In the genomic region with DNA sequence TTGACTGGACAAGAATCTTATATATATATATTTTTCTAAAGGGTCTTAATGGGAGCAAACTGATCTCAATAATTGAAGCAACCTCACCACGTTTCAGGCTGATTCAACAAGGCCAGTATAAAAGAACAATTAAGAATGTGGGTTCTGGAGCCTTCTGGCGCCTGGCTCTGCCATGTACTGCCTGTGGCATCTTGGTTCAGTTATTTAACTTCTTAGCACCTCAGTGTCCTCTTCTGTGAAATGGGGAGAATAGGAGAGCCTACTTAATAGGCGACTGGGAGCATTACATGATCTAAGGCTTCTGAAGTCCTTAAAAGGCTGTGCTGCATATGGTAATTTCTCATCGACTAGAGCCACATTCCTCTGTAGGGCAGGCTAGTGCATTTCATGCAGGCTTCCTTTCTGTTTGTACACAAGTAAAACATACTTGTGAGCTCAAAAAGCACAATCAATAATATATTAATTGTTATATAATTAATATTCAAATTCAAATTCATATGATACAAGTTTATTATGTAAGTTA, we compare ENCODE assay signal across 20 cellular contexts.
DNase-seq lines count a peak whose midpoint lies in the region; ATAC-seq and TF ChIP-seq lines count a peak whose summit lies in the region.
"Had no signal": no experiment of that assay in that cellular context is flagged by ENCODE, and none has a peak within 500 bp of the region (broad histone marks: within the 10 kb centered on the region; RNA-seq: fewer than 3 reads in every experiment).

No MANE protein-coding gene starts in this region.

- no peaks in the 10 kb centered on the region for H3K36me3 Mint-ChIP-seq in GM23338 (ENCODE audit: low read depth)
- H3K36me3 Mint-ChIP-seq in glutamatergic neuron (ENCODE audit: unreplicated experiment): no peaks in the 10 kb centered on the region
- H3K36me3 Mint-ChIP-seq: CD4-positive, alpha-beta memory T cell had no signal

- H3K79me2 ChIP-seq in GM23338 (replicated peaks; ENCODE audit: insufficient read depth): no peaks in the 10 kb centered on the region

- H3K27me3 ChIP-seq in GM23338 (ENCODE audit: insufficient read depth): no peaks in the 10 kb centered on the region
- no peaks in the 10 kb centered on the region for H3K27me3 ChIP-seq in WERI-Rb-1 (ENCODE audit: insufficient read depth, low read depth, severe bottlenecking)

- no peak overlapping the region for H3K4me3 Mint-ChIP-seq in GM23338
- H3K4me3 Mint-ChIP-seq in glutamatergic neuron (ENCODE audit: unreplicated experiment): no peak overlapping the region
- H3K4me3 Mint-ChIP-seq: CD4-positive, alpha-beta memory T cell; H9 had no signal

- H3K27ac ChIP-seq in GM23338 (ENCODE audit: low read depth) (no peak overlapping the region), WERI-Rb-1 (peak overlapping the region; percentile 73)
- H3K27ac ChIP-seq: A549 had no signal

- H3K4me3 ChIP-seq in GM23338: no peak overlapping the region
- no peak overlapping the region for H3K4me3 ChIP-seq in WERI-Rb-1 (ENCODE audit: low read depth, low read length)
- H3K4me3 ChIP-seq: A549 had no signal

- no peaks in the 10 kb centered on the region for H3K9me2 ChIP-seq in GM23338 (ENCODE audit: insufficient read depth)

- H3K4me2 ChIP-seq in GM23338: no peak overlapping the region
- H3K4me2 ChIP-seq: A549 had no signal

- no peaks in the 10 kb centered on the region for H4K20me1 ChIP-seq in GM23338 (replicated peaks; ENCODE audit: insufficient read depth)

- DNase-seq in GM23338 (ENCODE audit: low spot score) (peak; percentile 31), WERI-Rb-1 (no peak), glutamatergic neuron (no peak), iPS-NIHi7 (ENCODE audit: extremely low spot score) (peak; percentile 24), GOT3 (lab: John Stamatoyannopoulos, UW) (no peak)
- no peak for DNase-seq in activated CD8-positive, alpha-beta memory T cell treated with anti-CD3 and anti-CD28 coated beads for 24 hours
- DNase-seq in stimulated activated CD4-positive, alpha-beta T cell treated with anti-CD3 and anti-CD28 coated beads, Interleukin-2, amount 100 ng/mL, for 48 hours: no peak
- DNase-seq: 8988T; ACHN; AML-193; C1 segment of cervical spinal cord; Calu3; CD4-positive, alpha-beta memory T cell; COR-L47; DMS53; DMS79 treated with DMSO at 0.1 percent for 48 hours; GF-D8; H9 had no signal

- H3K27ac Mint-ChIP-seq in GM23338: no peak overlapping the region
- H3K27ac Mint-ChIP-seq in glutamatergic neuron (ENCODE audit: unreplicated experiment): peak overlapping the region; percentile 28

- peaks cover 5% of the 10 kb centered on the region for H3K27me3 Mint-ChIP-seq in GM23338 (ENCODE audit: insufficient read depth, low read depth, poor library complexity)
- peaks cover 7% of the 10 kb centered on the region for H3K27me3 Mint-ChIP-seq in glutamatergic neuron (ENCODE audit: unreplicated experiment)
- H3K27me3 Mint-ChIP-seq: CD4-positive, alpha-beta memory T cell had no signal

- peak; percentile 59 for ATAC-seq in GM23338
- ATAC-seq: A549, HCT116 had no signal

- H3K4me1 Mint-ChIP-seq in GM23338 (no peaks in the 10 kb centered on the region), glutamatergic neuron (ENCODE audit: low read depth, unreplicated experiment) (peaks cover 31% of the 10 kb centered on the region)
- H3K4me1 Mint-ChIP-seq: CD4-positive, alpha-beta memory T cell had no signal

- no peaks in the 10 kb centered on the region for H3K36me3 ChIP-seq in GM23338 (ENCODE audit: insufficient read depth)
- peaks cover 40% of the 10 kb centered on the region for H3K36me3 ChIP-seq in WERI-Rb-1

- no peak for TF ChIP-seq CTCF in GM23338 (conservative IDR thresholded peaks at IDR 0.05; ENCODE audit: low read depth in 2 of 2)
- TF ChIP-seq CTCF in WERI-Rb-1 (IDR thresholded peaks at IDR 0.05; ENCODE audit: low read depth, low read length): no peak
- TF ChIP-seq CTCF in glutamatergic neuron (IDR thresholded peaks at IDR 0.05; ENCODE audit: partially characterized antibody, unreplicated experiment): no peak

- H3K9me3 Mint-ChIP-seq in GM23338: no peaks in the 10 kb centered on the region
- peaks cover 8% of the 10 kb centered on the region for H3K9me3 Mint-ChIP-seq in glutamatergic neuron (ENCODE audit: unreplicated experiment)
- H3K9me3 Mint-ChIP-seq: H9 had no signal

- no peak overlapping the region for H2AFZ ChIP-seq in GM23338

- no peaks in the 10 kb centered on the region for H3K4me1 ChIP-seq in GM23338 (ENCODE audit: insufficient read depth)
- H3K4me1 ChIP-seq: A549 had no signal

- no peaks in the 10 kb centered on the region for H3K9me3 ChIP-seq in WERI-Rb-1 (ENCODE audit: severe bottlenecking)
- H3K9me3 ChIP-seq: A549 had no signal

- no peaks in the 10 kb centered on the region for H3F3A ChIP-seq in GM23338 (replicated peaks; ENCODE audit: low read depth)

TF ChIP-seq in GM23338, 12 proteins besides CTCF, POLR2A, EP300 and RAD21 (continues in another document):
- no peak for TF ChIP-seq EZH2 (IDR thresholded peaks at IDR 0.05; ENCODE audit: low read depth, unreplicated experiment)
- TF ChIP-seq CREB1 (CRISPR knock-in tag; IDR thresholded peaks at IDR 0.05; ENCODE audit: low read depth): no peak
- TF ChIP-seq ZNF114 (CRISPR knock-in tag; IDR thresholded peaks at IDR 0.05): no peak
- TF ChIP-seq STAT1 (IDR thresholded peaks at IDR 0.05; ENCODE audit: unreplicated experiment): no peak
- TF ChIP-seq ETS1 (IDR thresholded peaks at IDR 0.05): no peak
- no peak for TF ChIP-seq JUNB (IDR thresholded peaks at IDR 0.05; ENCODE audit: unreplicated experiment)
- TF ChIP-seq POLR2AphosphoS5 (IDR thresholded peaks at IDR 0.05; ENCODE audit: low read depth): no peak
- no peak for TF ChIP-seq NANOG (IDR thresholded peaks at IDR 0.05; ENCODE audit: borderline replicate concordance)
- TF ChIP-seq EZH2phosphoT487 (IDR thresholded peaks at IDR 0.05; ENCODE audit: unreplicated experiment): no peak
- TF ChIP-seq, protein P1, sequence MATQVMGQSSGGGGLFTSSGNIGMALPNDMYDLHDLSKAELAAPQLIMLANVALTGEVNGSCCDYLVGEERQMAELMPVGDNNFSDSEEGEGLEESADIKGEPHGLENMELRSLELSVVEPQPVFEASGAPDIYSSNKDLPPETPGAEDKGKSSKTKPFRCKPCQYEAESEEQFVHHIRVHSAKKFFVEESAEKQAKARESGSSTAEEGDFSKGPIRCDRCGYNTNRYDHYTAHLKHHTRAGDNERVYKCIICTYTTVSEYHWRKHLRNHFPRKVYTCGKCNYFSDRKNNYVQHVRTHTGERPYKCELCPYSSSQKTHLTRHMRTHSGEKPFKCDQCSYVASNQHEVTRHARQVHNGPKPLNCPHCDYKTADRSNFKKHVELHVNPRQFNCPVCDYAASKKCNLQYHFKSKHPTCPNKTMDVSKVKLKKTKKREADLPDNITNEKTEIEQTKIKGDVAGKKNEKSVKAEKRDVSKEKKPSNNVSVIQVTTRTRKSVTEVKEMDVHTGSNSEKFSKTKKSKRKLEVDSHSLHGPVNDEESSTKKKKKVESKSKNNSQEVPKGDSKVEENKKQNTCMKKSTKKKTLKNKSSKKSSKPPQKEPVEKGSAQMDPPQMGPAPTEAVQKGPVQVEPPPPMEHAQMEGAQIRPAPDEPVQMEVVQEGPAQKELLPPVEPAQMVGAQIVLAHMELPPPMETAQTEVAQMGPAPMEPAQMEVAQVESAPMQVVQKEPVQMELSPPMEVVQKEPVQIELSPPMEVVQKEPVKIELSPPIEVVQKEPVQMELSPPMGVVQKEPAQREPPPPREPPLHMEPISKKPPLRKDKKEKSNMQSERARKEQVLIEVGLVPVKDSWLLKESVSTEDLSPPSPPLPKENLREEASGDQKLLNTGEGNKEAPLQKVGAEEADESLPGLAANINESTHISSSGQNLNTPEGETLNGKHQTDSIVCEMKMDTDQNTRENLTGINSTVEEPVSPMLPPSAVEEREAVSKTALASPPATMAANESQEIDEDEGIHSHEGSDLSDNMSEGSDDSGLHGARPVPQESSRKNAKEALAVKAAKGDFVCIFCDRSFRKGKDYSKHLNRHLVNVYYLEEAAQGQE (IDR thresholded peaks at IDR 0.05; ENCODE audit: unreplicated experiment): no peak

Comparison
In these comparisons a context has a peak if more than half of its experiments do, and no peak if none do; other contexts are left out.
1. DNase-seq: peak in GM23338 (single experiment) and iPS-NIHi7 (single experiment); none in WERI-Rb-1 (single experiment), glutamatergic neuron (single experiment), activated CD8-positive, alpha-beta memory T cell treated with anti-CD3 and anti-CD28 coated beads for 24 hours (single experiment), GOT3 (single experiment) and stimulated activated CD4-positive, alpha-beta T cell treated with anti-CD3 and anti-CD28 coated beads, Interleukin-2, amount 100 ng/mL, for 48 hours (0 of 2).